In the genomic region with DNA sequence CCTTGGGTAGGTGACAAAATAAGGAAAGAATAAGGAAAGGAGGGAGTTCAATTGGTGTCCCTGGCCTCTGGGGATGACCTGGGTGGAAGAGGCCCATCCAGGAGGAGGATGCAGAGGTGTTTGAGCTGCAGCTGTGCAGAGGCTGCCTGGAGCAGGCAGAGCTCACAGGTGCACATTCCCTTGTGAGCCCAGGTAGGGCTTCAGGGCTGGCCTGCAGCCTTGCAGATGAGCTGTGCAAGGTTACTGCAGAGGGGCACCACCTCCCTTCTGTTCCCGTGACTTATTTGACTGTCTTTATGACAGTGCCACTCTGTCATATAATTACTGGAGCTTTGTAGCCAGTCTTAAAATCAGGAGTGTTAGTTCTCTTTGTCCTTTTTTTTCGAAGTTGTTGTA, we compare ENCODE assay signal across 24 cellular contexts.
"Had no signal": no experiment of that assay in that cellular context is flagged by ENCODE, and none has a peak within 500 bp of the region (broad histone marks: within the 10 kb centered on the region; RNA-seq: fewer than 3 reads in every experiment).

No MANE protein-coding gene starts in this region.

- H3K4me1 Mint-ChIP-seq: T-helper 17 cell had no signal

- H3K36me3 ChIP-seq: brain microvascular endothelial cell, cardiac muscle cell had no signal

- H3K4me3 ChIP-seq: cardiac muscle cell had no signal

- H3K36me3 Mint-ChIP-seq: activated naive CD4-positive, alpha-beta T cell treated with anti-CD3 and anti-CD28 coated beads, Interleukin-2, amount 50 U/mL, for 72 hours; WTC11 had no signal

- H3K4me3 Mint-ChIP-seq: activated CD8-positive, alpha-beta T cell treated with anti-CD3 and anti-CD28 coated beads, Interleukin-2, amount 10 ng/mL, durations not matched to agents 7 days and 5 days; activated T-cell treated with anti-CD3 and anti-CD28 coated beads, Interleukin-2, amount 50 U/mL, for 4 hours; T-helper 17 cell; WTC11 had no signal

- H3K27me3 ChIP-seq: brain microvascular endothelial cell had no signal

- H3K27ac ChIP-seq: brain microvascular endothelial cell, cardiac muscle cell had no signal

- H3K9me3 Mint-ChIP-seq: activated T-cell treated with anti-CD3 and anti-CD28 coated beads, Interleukin-2, amount 50 U/mL, for 4 hours had no signal

- DNase-seq: activated CD4-positive, alpha-beta T cell treated with anti-CD3 and anti-CD28 coated beads for 48 hours; activated CD4-positive, alpha-beta T cell treated with anti-CD3 and anti-CD28 coated beads, Interleukin-2, amount 50 U/mL, for 4 hours; activated CD4-positive, CD25-positive, alpha-beta regulatory T cell treated with anti-CD3 and anti-CD28 coated beads, Interleukin-2, amount 50 U/mL, for 72 hours; activated CD8-positive, alpha-beta T cell treated with anti-CD3 and anti-CD28 coated beads, Interleukin-2, amount 10 ng/mL, durations not matched to agents 7 days and 5 days; activated effector memory CD4-positive, alpha-beta T cell treated with anti-CD3 and anti-CD28 coated beads, Interleukin-2, amount 50 U/mL, for 16 hours; activated naive CD4-positive, alpha-beta T cell treated with Interleukin-2 at 50 U/mL for 16 hours; activated T-cell treated with anti-CD3 and anti-CD28 coated beads, Interleukin-2, amount 50 U/mL, for 4 hours; brain microvascular endothelial cell; cerebellar nuclear complex; Kasumi-1; KBM-7; NCI-H1048; NCI-H1417; NCI-H1930; NCI-H345; NCI-H510A; NCI-H526 treated with DMSO at 0.1 percent for 48 hours; PC-3; SHP77 treated with DMSO at 0.1 percent for 48 hours; T-helper 17 cell; T-helper 9 cell had no signal

- H3K27ac Mint-ChIP-seq: activated CD8-positive, alpha-beta T cell treated with anti-CD3 and anti-CD28 coated beads, Interleukin-2, amount 10 ng/mL, durations not matched to agents 7 days and 5 days; activated naive CD4-positive, alpha-beta T cell treated with anti-CD3 and anti-CD28 coated beads, Interleukin-2, amount 50 U/mL, for 72 hours; T-helper 17 cell; WTC11 had no signal

- ATAC-seq: activated CD8-positive, alpha-beta T cell treated with anti-CD3 and anti-CD28 coated beads, Interleukin-2, amount 10 ng/mL, durations not matched to agents 7 days and 5 days; activated naive CD4-positive, alpha-beta T cell treated with anti-CD3 and anti-CD28 coated beads, Interleukin-2, amount 50 U/mL, for 72 hours; activated T-cell treated with anti-CD3 and anti-CD28 coated beads, Interleukin-2, amount 50 U/mL, for 4 hours; PC-3; T-helper 17 cell; WTC11 had no signal
